Comparison of ENCODE assay signal across 8 cellular contexts in genomic region chr5:56412601-56413379, GRCh38.
DNase-seq lines count a peak whose midpoint lies in the region; ATAC-seq, FAIRE-seq and TF ChIP-seq lines count a peak whose summit lies in the region.

No MANE protein-coding gene starts in this region.

- H3K9me3 ChIP-seq in kidney (ENCODE audit: control insufficient read depth in 1 of 2, low read length in 2 of 2): no peaks in the 10 kb centered on the region

- peak; percentile 81 for ATAC-seq in HG03025 (IDR thresholded peaks at IDR 0.05; ENCODE audit: low FRiP score, unreplicated experiment)

- FAIRE-seq in kidney (lab: Jason Lieb, UNC): no peak

- H3K4me3 ChIP-seq in kidney (ENCODE audit: low read length in 2 of 2) (no peak overlapping the region), brain microvascular endothelial cell (ENCODE audit: low read depth, low read length) (no peak overlapping the region)

- no peak for TF ChIP-seq CTCF in kidney (IDR thresholded peaks at IDR 0.05; ENCODE audit: borderline replicate concordance, extremely low read depth, insufficient read depth)
- TF ChIP-seq CTCF in brain microvascular endothelial cell (IDR thresholded peaks at IDR 0.05; ENCODE audit: low read depth, low read length, missing control alignments): no peak

- no peaks in the 10 kb centered on the region for H3K36me3 ChIP-seq in kidney (ENCODE audit: control insufficient read depth in 1 of 2, insufficient read depth in 2 of 2, low read length in 2 of 2)
- H3K36me3 ChIP-seq in brain microvascular endothelial cell (replicated peaks): no peaks in the 10 kb centered on the region

- no peak overlapping the region for H3K9ac ChIP-seq in kidney (ENCODE audit: low read length in 2 of 2)

- in situ Hi-C loops in SK-MEL-5 (cut with HindIII; ENCODE audit: low pct_unique_long_range_greater_than_20kb, low sequenced_read_pairs) (no loop called here), brain microvascular endothelial cell (cut with HindIII; ENCODE audit: low pct_ligation_motif_present, low sequenced_read_pairs) (no loop called here)

- intact Hi-C loops in kidney (cut with DNase I): no loop called here

- H3K27ac ChIP-seq in kidney (ENCODE audit: low read depth in 2 of 2, low read length in 2 of 2) (no peak overlapping the region), brain microvascular endothelial cell (no peak overlapping the region)

- no peaks in the 10 kb centered on the region for H3K27me3 ChIP-seq in brain microvascular endothelial cell (replicated peaks)

- H3K4me1 ChIP-seq in kidney (ENCODE audit: control insufficient read depth in 1 of 2, insufficient read depth in 1 of 2, low read depth in 1 of 2, low read length in 2 of 2): peaks cover 0 to 6% of the 10 kb centered on the region in 2 donors

- DNase-seq in GM19240 (ENCODE audit: insufficient read length, low spot score) (peak; percentile 44), SK-MEL-5 (ENCODE audit: low read depth, low spot score) (peak; percentile 28), kidney (peak; percentile 76), NCI-H2081 (lab: John Stamatoyannopoulos, UW) (no peak), NCI-H345 (lab: John Stamatoyannopoulos, UW) (no peak), brain microvascular endothelial cell (no peak), NCI-H2029 treated with DMSO at 0.1 percent for 48 hours (lab: John Stamatoyannopoulos, UW) (no peak)

Comparison
In these comparisons a context has a peak if more than half of its experiments do, and no peak if none do; other contexts are left out.
1. DNase-seq: peak in GM19240 (single experiment), SK-MEL-5 (single experiment) and kidney (single experiment); none in NCI-H2081 (0 of 2), NCI-H345 (single experiment), brain microvascular endothelial cell (single experiment) and NCI-H2029 treated with DMSO at 0.1 percent for 48 hours (single experiment).